In genomic region chr3:152703245-152703900, GRCh38 we compare ENCODE assay signal across 18 cellular contexts.
DNase-seq lines count a peak whose midpoint lies in the region; ATAC-seq, FAIRE-seq and TF ChIP-seq lines count a peak whose summit lies in the region.
"Had no signal": no experiment of that assay in that cellular context is flagged by ENCODE, and none has a peak within 500 bp of the region (broad histone marks: within the 10 kb centered on the region; RNA-seq: fewer than 3 reads in every experiment).

No MANE protein-coding gene starts in this region.

- TF ChIP-seq RAD21 in K562 (CRISPR knock-in tag; conservative IDR thresholded peaks at IDR 0.05 in 1 of 2, IDR thresholded peaks at IDR 0.05 in 1 of 2): no peak

- no peaks in the 10 kb centered on the region for H3K9me1 ChIP-seq in K562 (ENCODE audit: control insufficient read depth, insufficient read depth, low read length)

- TF ChIP-seq CTCF in K562 (IDR thresholded peaks at IDR 0.05 in 2 of 3, conservative IDR thresholded peaks at IDR 0.05 in 1 of 3; ENCODE audit: insufficient read depth in 2 of 3, low read depth in 1 of 3, low read length in 3 of 3): no peak
- no peak for TF ChIP-seq CTCF in foreskin keratinocyte (conservative IDR thresholded peaks at IDR 0.05)
- TF ChIP-seq CTCF in mucosa of descending colon (IDR thresholded peaks at IDR 0.05): no peak

- 46% methylated on average over 3 of the region's 3 CpGs for WGBS in K562 (ENCODE audit: insufficient coverage, low coverage, missing lambda C conversion rate)

- in situ Hi-C loops in K562 (cut with MboI): no loop called here

- no peak for TF ChIP-seq POLR2A in K562 (conservative IDR thresholded peaks at IDR 0.05)

- BruUV-seq in K562 (replicated peaks; lab: Mats Ljungman, UMichigan): no TSS peak

- ATAC-seq in activated naive CD8-positive, alpha-beta T cell treated with anti-CD3 and anti-CD28 coated beads, Interleukin-2, amount 50 U/mL, for 24 hours: peak; percentile 40
- no peak for ATAC-seq in K562
- ATAC-seq in foreskin keratinocyte: no peak
- no peak for ATAC-seq in mucosa of descending colon
- no peak for ATAC-seq in stimulated activated naive B cell treated with anti-CD40 and anti-IgM and Interleukin-4, amounts not matched to agents 10 μg/mL and 1 μg/mL and 100 μg/mL, for 72 hours (replicated peaks)

- H3K4me1 Mint-ChIP-seq in activated naive CD8-positive, alpha-beta T cell treated with anti-CD3 and anti-CD28 coated beads, Interleukin-2, amount 50 U/mL, for 24 hours: peaks cover 4% of the 10 kb centered on the region
- no peaks in the 10 kb centered on the region for H3K4me1 Mint-ChIP-seq in activated naive CD8-positive, alpha-beta T cell treated with anti-CD3 and anti-CD28 coated beads for 36 hours
- H3K4me1 Mint-ChIP-seq in stimulated activated naive B cell treated with anti-CD40 and anti-IgM and Interleukin-4, amounts not matched to agents 10 μg/mL and 1 μg/mL and 100 μg/mL, for 72 hours: peaks cover 6 to 7% of the 10 kb centered on the region in 2 donors
- H3K4me1 Mint-ChIP-seq: B cell; CD4-positive, alpha-beta memory T cell had no signal

- H3K79me2 ChIP-seq in K562 (ENCODE audit: control insufficient read depth, insufficient read depth, low read length): no peaks in the 10 kb centered on the region

- H3K36me3 Mint-ChIP-seq in activated naive CD8-positive, alpha-beta T cell treated with anti-CD3 and anti-CD28 coated beads, Interleukin-2, amount 50 U/mL, for 24 hours (ENCODE audit: low read depth): no peaks in the 10 kb centered on the region
- no peaks in the 10 kb centered on the region for H3K36me3 Mint-ChIP-seq in activated naive CD8-positive, alpha-beta T cell treated with anti-CD3 and anti-CD28 coated beads for 36 hours
- no peaks in the 10 kb centered on the region for H3K36me3 Mint-ChIP-seq in stimulated activated naive B cell treated with anti-CD40 and anti-IgM and Interleukin-4, amounts not matched to agents 10 μg/mL and 1 μg/mL and 100 μg/mL, for 72 hours
- H3K36me3 Mint-ChIP-seq: CD4-positive, alpha-beta memory T cell had no signal

- H3K9ac ChIP-seq in K562 (ENCODE audit: insufficient read depth in 1 of 2, low read depth in 2 of 2, low read length in 2 of 2): no peak overlapping the region

- no peak overlapping the region for H3K4me3 Mint-ChIP-seq in activated naive CD8-positive, alpha-beta T cell treated with anti-CD3 and anti-CD28 coated beads, Interleukin-2, amount 50 U/mL, for 24 hours
- no peak overlapping the region for H3K4me3 Mint-ChIP-seq in activated naive CD8-positive, alpha-beta T cell treated with anti-CD3 and anti-CD28 coated beads for 36 hours
- no peak overlapping the region for H3K4me3 Mint-ChIP-seq in stimulated activated naive B cell treated with anti-CD40 and anti-IgM and Interleukin-4, amounts not matched to agents 10 μg/mL and 1 μg/mL and 100 μg/mL, for 72 hours
- H3K4me3 Mint-ChIP-seq: B cell; CD4-positive, alpha-beta memory T cell; H9 had no signal

- H3K36me3 ChIP-seq in K562 (ENCODE audit: control insufficient read depth, insufficient read depth, low read length): no peaks in the 10 kb centered on the region
- H3K36me3 ChIP-seq in mucosa of descending colon (ENCODE audit: low read depth): no peaks in the 10 kb centered on the region

- H3K27me3 Mint-ChIP-seq in activated naive CD8-positive, alpha-beta T cell treated with anti-CD3 and anti-CD28 coated beads, Interleukin-2, amount 50 U/mL, for 24 hours: no peaks in the 10 kb centered on the region
- H3K27me3 Mint-ChIP-seq in activated naive CD8-positive, alpha-beta T cell treated with anti-CD3 and anti-CD28 coated beads for 36 hours: peaks cover 4% of the 10 kb centered on the region
- no peaks in the 10 kb centered on the region for H3K27me3 Mint-ChIP-seq in stimulated activated naive B cell treated with anti-CD40 and anti-IgM and Interleukin-4, amounts not matched to agents 10 μg/mL and 1 μg/mL and 100 μg/mL, for 72 hours
- H3K27me3 Mint-ChIP-seq: B cell had no signal

- peak; percentile 35 for FAIRE-seq in K562 (lab: Jason Lieb, UNC)
- FAIRE-seq: A204.1, G401.6, GM12891 had no signal

- no peaks in the 10 kb centered on the region for H4K20me1 ChIP-seq in K562 (replicated peaks; ENCODE audit: control insufficient read depth, insufficient read depth, low read length)

- no peak overlapping the region for H3K4me2 ChIP-seq in K562 (ENCODE audit: insufficient read depth, low read length)

- H3K9me3 Mint-ChIP-seq in activated naive CD8-positive, alpha-beta T cell treated with anti-CD3 and anti-CD28 coated beads, Interleukin-2, amount 50 U/mL, for 24 hours: no peaks in the 10 kb centered on the region
- H3K9me3 Mint-ChIP-seq in activated naive CD8-positive, alpha-beta T cell treated with anti-CD3 and anti-CD28 coated beads for 36 hours: no peaks in the 10 kb centered on the region
- H3K9me3 Mint-ChIP-seq in stimulated activated naive B cell treated with anti-CD40 and anti-IgM and Interleukin-4, amounts not matched to agents 10 μg/mL and 1 μg/mL and 100 μg/mL, for 72 hours: peaks cover 5 to 6% of the 10 kb centered on the region in 2 donors

- H3K4me1 ChIP-seq in K562 (replicated peaks in 1 of 2; ENCODE audit: control insufficient read depth in 2 of 2, insufficient read depth in 2 of 2, low read length in 2 of 2): no peaks in the 10 kb centered on the region; a peak in 1 of 5 replicates
- H3K4me1 ChIP-seq in foreskin keratinocyte: no peaks in the 10 kb centered on the region
- H3K4me1 ChIP-seq in mucosa of descending colon (ENCODE audit: low read depth): no peaks in the 10 kb centered on the region

- intact Hi-C loops in K562 (cut with micrococcal nuclease) (no loop called here), mucosa of descending colon (cut with DNase I, micrococcal nuclease) (no loop called here)

- no peak overlapping the region for H3K27ac Mint-ChIP-seq in activated naive CD8-positive, alpha-beta T cell treated with anti-CD3 and anti-CD28 coated beads, Interleukin-2, amount 50 U/mL, for 24 hours
- H3K27ac Mint-ChIP-seq in activated naive CD8-positive, alpha-beta T cell treated with anti-CD3 and anti-CD28 coated beads for 36 hours: no peak overlapping the region
- no peak overlapping the region for H3K27ac Mint-ChIP-seq in stimulated activated naive B cell treated with anti-CD40 and anti-IgM and Interleukin-4, amounts not matched to agents 10 μg/mL and 1 μg/mL and 100 μg/mL, for 72 hours
- H3K27ac Mint-ChIP-seq: B cell; CD4-positive, alpha-beta memory T cell; H9 had no signal

- H3K27me3 ChIP-seq in K562 (ENCODE audit: control insufficient read depth in 2 of 2, insufficient read depth in 2 of 2, low read length in 2 of 2) (no peaks in the 10 kb centered on the region), foreskin keratinocyte (no peaks in the 10 kb centered on the region)

- no peak for DNase-seq in activated naive CD8-positive, alpha-beta T cell treated with anti-CD3 and anti-CD28 coated beads, Interleukin-2, amount 50 U/mL, for 24 hours
- no peak for DNase-seq in activated naive CD8-positive, alpha-beta T cell treated with anti-CD3 and anti-CD28 coated beads for 36 hours
- DNase-seq in K562 (ENCODE audit: extremely low read depth in 1 of 4, low spot score in 3 of 4): no peak
- DNase-seq in foreskin keratinocyte: peak; percentile 28 to 42
- DNase-seq in mucosa of descending colon: no peak
- DNase-seq in NCI-H187 (lab: John Stamatoyannopoulos, UW): no peak
- DNase-seq in stimulated activated naive B cell treated with anti-CD40 and anti-IgM and Interleukin-4, amounts not matched to agents 10 μg/mL and 1 μg/mL and 100 μg/mL, for 72 hours: no peak
- DNase-seq: C1 segment of cervical spinal cord; CD4-positive, alpha-beta memory T cell; DMS153; DMS79 treated with DMSO at 0.1 percent for 48 hours; EL; GOT3; H9 had no signal

- H3K4me3 ChIP-seq in K562 (no peak overlapping the region), mucosa of descending colon (no peak overlapping the region)

- POLR2A ChIA-PET in K562 (lab: Yijun Ruan, JAX): no interaction called here

- H3K27ac ChIP-seq in K562 (ENCODE audit: extremely low read depth, low read depth, low read length) (no peak overlapping the region), foreskin keratinocyte (no peak overlapping the region)

- H3K9me3 ChIP-seq in K562 (replicated peaks; ENCODE audit: control insufficient read depth, insufficient read depth, low read depth, low read length) (no peaks in the 10 kb centered on the region), mucosa of descending colon (no peaks in the 10 kb centered on the region)

- no peak overlapping the region for H2AFZ ChIP-seq in K562 (ENCODE audit: low read depth, low read length)

- CTCF ChIA-PET in K562 (lab: Yijun Ruan, JAX; ENCODE audit: low intra/inter-chr PET ratio): no interaction called here

- no peak for TF ChIP-seq EP300 in K562 (IDR thresholded peaks at IDR 0.05; ENCODE audit: low read length)

TF ChIP-seq in K562, 482 proteins besides CTCF, POLR2A, EP300 and RAD21:
- TF ChIP-seq CSDE1 (IDR thresholded peaks at IDR 0.05) (no peak), SMAD3 (CRISPR knock-in tag; conservative IDR thresholded peaks at IDR 0.05) (no peak), ZNF277 (CRISPR knock-in tag; IDR thresholded peaks at IDR 0.05; ENCODE audit: borderline replicate concordance) (no peak), NR1H2 (CRISPR knock-in tag; IDR thresholded peaks at IDR 0.05) (no peak), TOE1 (IDR thresholded peaks at IDR 0.05; ENCODE audit: borderline replicate concordance) (no peak), TOE1 (CRISPR knock-in tag; IDR thresholded peaks at IDR 0.05; ENCODE audit: borderline replicate concordance, low read depth) (no peak), HDAC8 (tag; IDR thresholded peaks at IDR 0.05) (no peak), JUN (IDR thresholded peaks at IDR 0.05; ENCODE audit: borderline replicate concordance, low read depth, low read length) (no peak), JUN (CRISPR knock-in tag; IDR thresholded peaks at IDR 0.05; ENCODE audit: borderline replicate concordance) (no peak), ZBED1 (IDR thresholded peaks at IDR 0.05) (no peak), MTF1 (CRISPR knock-in tag; IDR thresholded peaks at IDR 0.05; ENCODE audit: borderline replicate concordance) (no peak), PURB (CRISPR knock-in tag; IDR thresholded peaks at IDR 0.05; ENCODE audit: low read depth) (no peak)
TF ChIP-seq in K562: peak in this region for 0.

Comparison
In these comparisons a context has a peak if more than half of its experiments do, and no peak if none do; other contexts are left out.
1. DNase-seq: peak in foreskin keratinocyte (2 of 2); none in activated naive CD8-positive, alpha-beta T cell treated with anti-CD3 and anti-CD28 coated beads, Interleukin-2, amount 50 U/mL, for 24 hours (single experiment), activated naive CD8-positive, alpha-beta T cell treated with anti-CD3 and anti-CD28 coated beads for 36 hours (single experiment), K562 (0 of 4), mucosa of descending colon (0 of 3), NCI-H187 (0 of 2) and stimulated activated naive B cell treated with anti-CD40 and anti-IgM and Interleukin-4, amounts not matched to agents 10 μg/mL and 1 μg/mL and 100 μg/mL, for 72 hours (single experiment).